8 cellular contexts compared by ENCODE assay signal in genomic region chr16:88811850-88812736, GRCh38. TPM values are rescaled to one million over a fixed set of nuclear protein-coding genes. Genes with fewer than 3 reads are reported as not detected.
DNase-seq lines count a peak whose midpoint lies in the region; TF ChIP-seq lines count a peak whose summit lies in the region.

APRT (minus strand) TSS chr16:88811928; CDS start chr16:88811899, 29 bp downstream.

- H3K9me3 ChIP-seq in SK-N-MC (ENCODE audit: low read depth, low read length): no peaks in the 10 kb centered on the region

- H3K4me3 ChIP-seq in GM06990 (replicated peaks; ENCODE audit: low read depth, low read length) (peak within 1 kb of the TSS; percentile 88), SK-N-MC (peak within 1 kb of the TSS; percentile 80)

- peak; percentile 6 for TF ChIP-seq CTCF in GM06990 (IDR thresholded peaks at IDR 0.05; ENCODE audit: insufficient read depth, low read length, poor library complexity, severe bottlenecking)
- peak; percentile 60 for TF ChIP-seq CTCF in HFFc6 (IDR thresholded peaks at IDR 0.05)

- peaks cover 24% of the 10 kb centered on the region for H3K36me3 ChIP-seq in GM06990 (ENCODE audit: control insufficient read depth, insufficient read depth, low read length)
- peaks cover 11% of the 10 kb centered on the region; the same call in 1 of the 2 replicates for H3K36me3 ChIP-seq in SK-N-MC (ENCODE audit: insufficient read depth, low read length)

- H3K9me3 Mint-ChIP-seq in HFFc6: no peaks in the 10 kb centered on the region
- H3K9me3 Mint-ChIP-seq in activated naive CD4-positive, alpha-beta T cell treated with anti-CD3 and anti-CD28 coated beads, Interleukin-2, amount 10 ng/mL, durations not matched to agents 7 days and 5 days: no peaks in the 10 kb centered on the region

- H3K4me3 Mint-ChIP-seq in HFFc6: peak within 1 kb of the TSS; percentile 88
- peak within 1 kb of the TSS; percentile 90 for H3K4me3 Mint-ChIP-seq in activated naive CD4-positive, alpha-beta T cell treated with anti-CD3 and anti-CD28 coated beads, Interleukin-2, amount 10 ng/mL, durations not matched to agents 7 days and 5 days

- H3K27ac Mint-ChIP-seq in HFFc6: peak within 1 kb of the TSS; percentile 87
- peak within 1 kb of the TSS; percentile 99 for H3K27ac Mint-ChIP-seq in activated naive CD4-positive, alpha-beta T cell treated with anti-CD3 and anti-CD28 coated beads, Interleukin-2, amount 10 ng/mL, durations not matched to agents 7 days and 5 days

- peak within 1 kb of the TSS; percentile 57 for H3K27ac ChIP-seq in SK-N-MC

- H3K4me1 Mint-ChIP-seq in HFFc6 (ENCODE audit: low read depth): peaks cover 20% of the 10 kb centered on the region
- peaks cover 29% of the 10 kb centered on the region for H3K4me1 Mint-ChIP-seq in activated naive CD4-positive, alpha-beta T cell treated with anti-CD3 and anti-CD28 coated beads, Interleukin-2, amount 10 ng/mL, durations not matched to agents 7 days and 5 days

- CTCF ChIA-PET in activated naive CD4-positive, alpha-beta T cell treated with anti-CD3 and anti-CD28 coated beads, Interleukin-2, amount 10 ng/mL, durations not matched to agents 7 days and 5 days (lab: Charles Lee): interaction anchor here (0.7 to 1.7 kb wide), 4 partner anchors 43 to 355 kb away, joined by 3 to 8 read pairs (median 4); partner anchors contain the start of genes GALNS and TRAPPC2L

- no peaks in the 10 kb centered on the region for H3K27me3 ChIP-seq in GM06990 (replicated peaks; ENCODE audit: control insufficient read depth, insufficient read depth, low read length)

- no peaks in the 10 kb centered on the region; the same call in 1 of the 2 replicates for H3K36me3 Mint-ChIP-seq in HFFc6 (ENCODE audit: low read depth)
- peaks cover 13% of the 10 kb centered on the region for H3K36me3 Mint-ChIP-seq in activated naive CD4-positive, alpha-beta T cell treated with anti-CD3 and anti-CD28 coated beads, Interleukin-2, amount 10 ng/mL, durations not matched to agents 7 days and 5 days

- peaks cover 7% of the 10 kb centered on the region for H3K27me3 Mint-ChIP-seq in HFFc6 (ENCODE audit: insufficient read depth)
- H3K27me3 Mint-ChIP-seq in activated naive CD4-positive, alpha-beta T cell treated with anti-CD3 and anti-CD28 coated beads, Interleukin-2, amount 10 ng/mL, durations not matched to agents 7 days and 5 days: no peaks in the 10 kb centered on the region

- DNase-seq in GM06990 (ENCODE audit: extremely low read depth, insufficient read length): peak; percentile 97
- peak; percentile 91 for DNase-seq in HFFc6
- peak; percentile 91 for DNase-seq in NAMALWA (ENCODE audit: low spot score)
- peak; percentile 22 for DNase-seq in SK-N-MC (ENCODE audit: low read depth, low spot score)
- DNase-seq in activated naive CD4-positive, alpha-beta T cell treated with anti-CD3 and anti-CD28 coated beads, Interleukin-2, amount 10 ng/mL, durations not matched to agents 7 days and 5 days: peak; percentile 97
- peak; percentile 97 for DNase-seq in germinal center (ENCODE audit: low spot score)
- peak in 55 of 56 donors; percentile 60 to 95 (median 86) for DNase-seq in nucleus accumbens (lab: John Stamatoyannopoulos, UW)
- DNase-seq in superior temporal gyrus (ENCODE audit: extremely low spot score): peak; percentile 86

- peak within 1 kb of the TSS; percentile 81 for H3K9ac ChIP-seq in SK-N-MC (ENCODE audit: insufficient read length)

RNA-seq across cellular contexts. Expression of gene APRT, which starts in this region (rescaled TPM):
- total RNA-seq in HFFc6 (2021; fragmentation: NEBNext Ultra II Directional; extraction: Animal tissue kit (Norgen Biotek cat#: 25700)): 100 to 1,000 TPM; 123 to 163 (median 130) TPM

Comparison
In these comparisons a context has a peak if more than half of its experiments do, and no peak if none do; other contexts are left out.
1. Peak in every context shown above with its lines: DNase-seq, H3K4me3 ChIP-seq and H3K27ac ChIP-seq.
2. DNase-seq: peak in every context shown above with its lines; median percentile 97 in GM06990; 97 in activated naive CD4-positive, alpha-beta T cell treated with anti-CD3 and anti-CD28 coated beads, Interleukin-2, amount 10 ng/mL, durations not matched to agents 7 days and 5 days; 97 in germinal center; 91 in HFFc6; 91 in NAMALWA; 86 in nucleus accumbens; 86 in superior temporal gyrus; 22 in SK-N-MC.